In the genomic region with DNA sequence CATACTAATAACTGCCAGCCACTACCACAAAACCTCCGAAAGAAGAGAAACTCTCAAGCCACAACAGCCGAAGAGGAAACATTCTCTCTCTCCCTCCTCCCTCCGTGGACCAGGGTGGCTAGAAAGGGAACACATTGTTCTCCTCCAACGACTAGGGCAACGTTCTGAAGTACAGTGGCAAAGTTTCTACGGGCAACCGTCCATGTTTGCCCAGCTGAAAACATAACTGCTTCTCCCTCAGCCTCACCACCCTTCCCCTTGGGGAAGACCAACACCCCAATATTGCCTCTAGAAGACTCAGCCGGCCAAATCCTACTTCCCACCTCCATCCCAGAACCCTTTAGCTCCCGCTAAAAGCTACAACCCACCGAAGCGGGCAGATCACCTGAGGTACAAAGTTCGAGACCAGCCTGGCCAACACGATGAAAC, we compare ENCODE assay signal across 8 cellular contexts. TPM values are rescaled to one million over a fixed set of nuclear protein-coding genes. Genes with fewer than 3 reads are reported as not detected.
DNase-seq lines count a peak whose midpoint lies in the region; ATAC-seq and TF ChIP-seq lines count a peak whose summit lies in the region.

No MANE protein-coding gene starts in this region.

- no peak overlapping the region for H2BK15ac ChIP-seq in H9 (ENCODE audit: low read depth, low read length)

- H3T11ph ChIP-seq in H9 (ENCODE audit: low read length), result no peak overlapping the region

- peaks cover 30 to 44% of the 10 kb centered on the region in 2 experiments for H3K4me1 Mint-ChIP-seq in H9
- H3K4me1 Mint-ChIP-seq in activated CD4-positive, alpha-beta memory T cell treated with anti-CD3 and anti-CD28 coated beads, Interleukin-2, amount 10 ng/mL, durations not matched to agents 7 days and 5 days, result peaks cover 35% of the 10 kb centered on the region

- no peak for TF ChIP-seq POLR2A in gastrocnemius medialis (IDR thresholded peaks at IDR 0.05)

- no peak overlapping the region for H2BK20ac ChIP-seq in H9 (ENCODE audit: low read depth, low read length, poor library complexity, severe bottlenecking)

- no peak overlapping the region for H3K18ac ChIP-seq in H9 (ENCODE audit: insufficient read length, low read depth, low read length)

- H3K79me1 ChIP-seq in H9 (ENCODE audit: insufficient read depth, low read depth, low read length, poor library complexity, severe bottlenecking), result peaks cover 5% of the 10 kb centered on the region

- no peak overlapping the region for H2BK5ac ChIP-seq in H9 (ENCODE audit: insufficient read length, low read length)

- H4K5ac ChIP-seq in H9 (ENCODE audit: insufficient read length, low read depth, low read length), result no peak overlapping the region

- no peak overlapping the region for H2BK120ac ChIP-seq in H9 (ENCODE audit: low read depth, low read length, poor library complexity, severe bottlenecking)

- H3K36me3 Mint-ChIP-seq in H9 (ENCODE audit: insufficient read depth in 1 of 3, low read depth in 3 of 3), result peaks cover 60 to 65% (median 63%) of the 10 kb centered on the region in 3 experiments
- peaks cover 69% of the 10 kb centered on the region for H3K36me3 Mint-ChIP-seq in activated CD4-positive, alpha-beta memory T cell treated with anti-CD3 and anti-CD28 coated beads, Interleukin-2, amount 10 ng/mL, durations not matched to agents 7 days and 5 days (ENCODE audit: low read depth)

- DNase-seq in AG04450 (ENCODE audit: low read depth, low spot score), result no peak
- DNase-seq in H9, result no peak
- peak; percentile 19 for DNase-seq in activated CD4-positive, alpha-beta memory T cell treated with anti-CD3 and anti-CD28 coated beads, Interleukin-2, amount 10 ng/mL, durations not matched to agents 7 days and 5 days
- DNase-seq in left ventricle myocardium inferior, result peak; percentile 30
- peak in 1 of 2 donors; percentile 60 for DNase-seq in gastrocnemius medialis
- no peak for DNase-seq in NAMALWA (ENCODE audit: low spot score)
- no peak for DNase-seq in OCI-M2 (lab: John Stamatoyannopoulos, UW; ENCODE audit: unreplicated experiment)

- H3K9me3 ChIP-seq in AG04450 (ENCODE audit: control insufficient read depth, insufficient read depth, low read length) (no peaks in the 10 kb centered on the region; the same call in 1 of the 2 replicates), H9 (ENCODE audit: control insufficient read depth, low read depth, low read length) (no peaks in the 10 kb centered on the region), left ventricle myocardium inferior (replicated peaks) (no peaks in the 10 kb centered on the region), gastrocnemius medialis (no peaks in the 10 kb centered on the region)

- H3K4me3 ChIP-seq in AG04450 (ENCODE audit: low read depth, low read length), result peak overlapping the region; percentile 78
- peak overlapping the region; percentile 96 for H3K4me3 ChIP-seq in left ventricle myocardium inferior
- H3K4me3 ChIP-seq in gastrocnemius medialis, result peak overlapping the region; percentile 77 to 90 (median 82)

- no peak overlapping the region for H3K4ac ChIP-seq in H9 (ENCODE audit: low read depth, low read length)

- H3K36me3 ChIP-seq in left ventricle myocardium inferior (peaks cover 42% of the 10 kb centered on the region), gastrocnemius medialis (peaks cover 31 to 67% of the 10 kb centered on the region in 2 donors)

- CTCF ChIA-PET in AG04450 (lab: Charles Lee), result interaction anchor here (0.7 to 4.7 kb wide), 2 partner anchors 12 to 246 kb away, joined by 3 to 32 read pairs; no protein-coding TSS in a partner anchor
- CTCF ChIA-PET in activated CD4-positive, alpha-beta memory T cell treated with anti-CD3 and anti-CD28 coated beads, Interleukin-2, amount 10 ng/mL, durations not matched to agents 7 days and 5 days (lab: Charles Lee), result interaction anchor here (0.9 to 14.1 kb wide), 6 partner anchors 9 to 360 kb away, joined by 3 to 261 read pairs (median 4); no protein-coding TSS in a partner anchor

- peaks cover 12% of the 10 kb centered on the region for H3K23me2 ChIP-seq in H9 (ENCODE audit: insufficient read length, low read depth, low read length, poor library complexity, severe bottlenecking)

- H2AK5ac ChIP-seq in H9 (ENCODE audit: insufficient read length, low read length), result no peak overlapping the region

- no peak for TF ChIP-seq CTCF in AG04450 (IDR thresholded peaks at IDR 0.05; ENCODE audit: low read depth, low read length)
- TF ChIP-seq CTCF in H9 (conservative IDR thresholded peaks at IDR 0.05), result no peak
- no peak for TF ChIP-seq CTCF in left ventricle myocardium inferior (IDR thresholded peaks at IDR 0.05; ENCODE audit: borderline replicate concordance)
- no peak for TF ChIP-seq CTCF in gastrocnemius medialis (IDR thresholded peaks at IDR 0.05 in 4 of 5, conservative IDR thresholded peaks at IDR 0.05 in 1 of 5)

- no peak overlapping the region for H2AFZ ChIP-seq in H9 (ENCODE audit: low read length)

- H3K14ac ChIP-seq in H9 (ENCODE audit: insufficient read depth, low read length), result no peak overlapping the region

- no peak overlapping the region for H2BK12ac ChIP-seq in H9 (ENCODE audit: insufficient read length, low read depth, low read length)

- H3K27ac ChIP-seq in AG04450 (ENCODE audit: low read depth, low read length), result no peak overlapping the region
- H3K27ac ChIP-seq in H9 (ENCODE audit: insufficient read length, low read depth, low read length), result no peak overlapping the region
- peak overlapping the region; percentile 97 for H3K27ac ChIP-seq in left ventricle myocardium inferior (replicated peaks)
- peak overlapping the region; percentile 94 to 99 (median 97) for H3K27ac ChIP-seq in gastrocnemius medialis

- peaks cover 5% of the 10 kb centered on the region for H3K4me1 ChIP-seq in H9 (ENCODE audit: insufficient read depth, low read length)
- peaks cover 94% of the 10 kb centered on the region for H3K4me1 ChIP-seq in left ventricle myocardium inferior
- H3K4me1 ChIP-seq in gastrocnemius medialis, result peaks cover 28 to 31% of the 10 kb centered on the region in 2 donors

- H4K91ac ChIP-seq in H9 (ENCODE audit: insufficient read length, low read depth, low read length), result no peak overlapping the region

- H4K8ac ChIP-seq in H9 (replicated peaks; ENCODE audit: insufficient read length, low read depth, low read length), result no peak overlapping the region

- peak overlapping the region; percentile 95 to 98 for H3K4me3 Mint-ChIP-seq in H9
- peak overlapping the region; percentile 96 for H3K4me3 Mint-ChIP-seq in activated CD4-positive, alpha-beta memory T cell treated with anti-CD3 and anti-CD28 coated beads, Interleukin-2, amount 10 ng/mL, durations not matched to agents 7 days and 5 days

- no peak overlapping the region for H3K56ac ChIP-seq in H9 (ENCODE audit: insufficient read length, low read depth, low read length)

- peak overlapping the region; percentile 79 for H3K4me2 ChIP-seq in H9 (ENCODE audit: insufficient read depth, insufficient read length, low read length)

- in situ Hi-C loops in gastrocnemius medialis (cut with MboI; ENCODE audit: low sequenced_read_pairs in 4 of 4), result no loop called here

- H3K9ac ChIP-seq in H9 (ENCODE audit: extremely low read depth, insufficient read length, low read length), result peak overlapping the region; percentile 92

- H3K27ac Mint-ChIP-seq in H9, result peak overlapping the region; percentile 87 to 95 (median 93); a peak in 6 of 7 replicates
- H3K27ac Mint-ChIP-seq in activated CD4-positive, alpha-beta memory T cell treated with anti-CD3 and anti-CD28 coated beads, Interleukin-2, amount 10 ng/mL, durations not matched to agents 7 days and 5 days, result peak overlapping the region; percentile 72

- peaks cover 31% of the 10 kb centered on the region; the same call in 1 of the 2 replicates for H3K79me2 ChIP-seq in H9 (ENCODE audit: insufficient read depth, low read length)

- intact Hi-C loops in left ventricle myocardium inferior (cut with micrococcal nuclease) (no loop called here), gastrocnemius medialis (cut with DNase I; ENCODE audit: low total_unique reads) (loop anchor here (2.0 to 10.0 kb wide), 4 partner anchors 41 to 193 kb away; no protein-coding TSS in a partner anchor)

- H4K20me1 ChIP-seq in H9 (ENCODE audit: control insufficient read depth, insufficient read depth, insufficient read length), result no peaks in the 10 kb centered on the region

- peaks cover 9 to 11% of the 10 kb centered on the region in 2 experiments; a peak in 4 of 5 replicates for H3K9me3 Mint-ChIP-seq in H9
- no peaks in the 10 kb centered on the region for H3K9me3 Mint-ChIP-seq in activated CD4-positive, alpha-beta memory T cell treated with anti-CD3 and anti-CD28 coated beads, Interleukin-2, amount 10 ng/mL, durations not matched to agents 7 days and 5 days

- H3K27me3 ChIP-seq in AG04450 (ENCODE audit: control insufficient read depth, insufficient read depth, low read length), result no peaks in the 10 kb centered on the region
- no peaks in the 10 kb centered on the region for H3K27me3 ChIP-seq in H9 (ENCODE audit: insufficient read depth, low read length)
- H3K27me3 ChIP-seq in left ventricle myocardium inferior (ENCODE audit: low read depth), result no peaks in the 10 kb centered on the region
- H3K27me3 ChIP-seq in gastrocnemius medialis, result no peaks in the 10 kb centered on the region

- H3K23ac ChIP-seq in H9 (ENCODE audit: insufficient read length, low read depth, low read length), result no peak overlapping the region

- no CpG with 5 or more reads among the region's 13 CpGs for WGBS in H9 (ENCODE audit: extremely low coverage, insufficient read length, low lambda C conversion rate)

- peaks cover 2% of the 10 kb centered on the region for H3K27me3 Mint-ChIP-seq in H9 (ENCODE audit: low read depth)
- H3K27me3 Mint-ChIP-seq in activated CD4-positive, alpha-beta memory T cell treated with anti-CD3 and anti-CD28 coated beads, Interleukin-2, amount 10 ng/mL, durations not matched to agents 7 days and 5 days, result peaks cover 27% of the 10 kb centered on the region

- POLR2A ChIA-PET in AG04450 (lab: Yijun Ruan, JAX), result no interaction called here
- POLR2A ChIA-PET in activated CD4-positive, alpha-beta memory T cell treated with anti-CD3 and anti-CD28 coated beads, Interleukin-2, amount 10 ng/mL, durations not matched to agents 7 days and 5 days (lab: Charles Lee), result interaction anchor here (0.8 to 2.0 kb wide), 4 partner anchors 130 to 246 kb away, joined by 3 to 7 read pairs (median 3); no protein-coding TSS in a partner anchor

- ATAC-seq in gastrocnemius medialis, result peak; percentile 23 to 28
- ATAC-seq in activated CD4-positive, CD25-positive, alpha-beta regulatory T cell treated with anti-CD3 and anti-CD28 coated beads, Interleukin-2, amount 50 U/mL, for 24 hours, result no peak

RNA-seq across cellular contexts. Expression of gene GLUL, which starts 2.0 kb away (rescaled TPM):
- 151 and 182 TPM in 2 replicates for polyA plus RNA-seq in AG04450 (2011; rRNA removed)
- 185 and 227 TPM in 2 replicates for polyA minus RNA-seq in AG04450 (2011; rRNA and poly(A)+ RNA removed)
- 311 and 332 TPM in 2 replicates for total RNA-seq in H9 (2021)
- total RNA-seq in activated CD4-positive, alpha-beta memory T cell treated with anti-CD3 and anti-CD28 coated beads, Interleukin-2, amount 10 ng/mL, durations not matched to agents 7 days and 5 days, result 100 to 1,000 TPM; 227 to 228 TPM
- 368 TPM for total RNA-seq in left ventricle myocardium inferior
- over 10,000 TPM in 2 of 4 donors, 1,000 to 10,000 TPM in 2; 4,746 to 22,010 (median 11,052) TPM for total RNA-seq in gastrocnemius medialis

RNA-seq across cellular contexts. Expression of gene TEDDM1, which starts 10.8 kb away (rescaled TPM):
- not detected in 2 replicates for polyA plus RNA-seq in AG04450 (2011; rRNA removed)
- not detected in 2 replicates for polyA minus RNA-seq in AG04450 (2011; rRNA and poly(A)+ RNA removed)
- total RNA-seq in H9 (2021) (not detected in 2 replicates), left ventricle myocardium inferior (not detected), gastrocnemius medialis (not detected)
- not detected for total RNA-seq in activated CD4-positive, alpha-beta memory T cell treated with anti-CD3 and anti-CD28 coated beads, Interleukin-2, amount 10 ng/mL, durations not matched to agents 7 days and 5 days

Comparison
In these comparisons a context has a peak if more than half of its experiments do, and no peak if none do; other contexts are left out.
1. DNase-seq: peak in activated CD4-positive, alpha-beta memory T cell treated with anti-CD3 and anti-CD28 coated beads, Interleukin-2, amount 10 ng/mL, durations not matched to agents 7 days and 5 days (single experiment) and left ventricle myocardium inferior (single experiment); none in AG04450 (single experiment), H9 (single experiment), NAMALWA (single experiment) and OCI-M2 (single experiment).
2. H3K27ac ChIP-seq: peak in left ventricle myocardium inferior (single experiment) and gastrocnemius medialis (4 of 4); none in AG04450 (single experiment) and H9 (single experiment).
3. ATAC-seq: peak in gastrocnemius medialis (2 of 2); none in activated CD4-positive, CD25-positive, alpha-beta regulatory T cell treated with anti-CD3 and anti-CD28 coated beads, Interleukin-2, amount 50 U/mL, for 24 hours (0 of 2).
4. RNA of gene GLUL, which starts 2.0 kb away (total RNA-seq): 4,746 to 22,010 TPM in gastrocnemius medialis; 368 TPM in left ventricle myocardium inferior (single experiment), 311 to 332 TPM in H9 and 227 to 228 TPM in activated CD4-positive, alpha-beta memory T cell treated with anti-CD3 and anti-CD28 coated beads, Interleukin-2, amount 10 ng/mL, durations not matched to agents 7 days and 5 days; every median in the first group is over 10 times any median in the second.
5. Peak in every context shown above with its lines, with median percentiles within 50 percentile points of each other: H3K4me3 ChIP-seq.